29 cellular contexts compared by ENCODE assay signal in the genomic region with DNA sequence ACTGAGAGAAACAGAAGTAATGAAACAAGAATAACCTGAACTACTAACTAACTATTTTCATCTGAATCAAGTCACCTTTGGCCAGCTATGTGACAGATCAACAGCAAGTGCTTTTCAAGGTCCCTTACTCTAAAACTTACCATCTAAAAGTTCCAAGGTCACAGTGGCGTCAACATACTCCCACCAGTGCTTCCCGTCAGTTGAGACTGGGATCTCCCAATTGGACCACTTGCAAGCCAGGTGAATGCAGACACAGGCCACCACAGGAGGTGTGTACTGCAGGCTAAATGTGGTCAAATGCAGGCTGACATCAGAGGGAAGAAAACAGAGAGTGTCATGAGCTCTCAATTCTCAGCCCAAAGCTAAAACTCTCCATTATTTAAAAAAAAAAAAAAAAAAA.
"Had no signal": no experiment of that assay in that cellular context is flagged by ENCODE, and none has a peak within 500 bp of the region (broad histone marks: within the 10 kb centered on the region; RNA-seq: fewer than 3 reads in every experiment).

No MANE protein-coding gene starts in this region.

- H3K27ac ChIP-seq: heart right ventricle, hepatocyte, left ventricle myocardium inferior, neural progenitor cell, ovary, prostate gland, sigmoid colon, spleen, suprapubic skin, thoracic aorta, tibial artery, upper lobe of right lung had no signal

- FAIRE-seq: small intestine, urothelium cell line had no signal

- ATAC-seq: heart right ventricle; natural killer cell; right cardiac atrium; stimulated activated effector memory CD8-positive, alpha-beta T cell treated with anti-CD3 and anti-CD28 coated beads, Interleukin-12 subunit alpha, Interleukin-12 subunit beta, amount 100 ng/mL, for 72 hours; upper lobe of right lung had no signal

- H3K4me2 ChIP-seq: hepatocyte, neural progenitor cell had no signal

- DNase-seq: heart right ventricle; islet precursor cell; left ventricle myocardium inferior; mesendoderm; naive B cell; natural killer cell; nephron progenitor cell; occipital lobe; ovary; posterior cingulate gyrus; retina; right cardiac atrium; sigmoid colon; small intestine; spleen; stimulated activated CD4-positive, alpha-beta T cell treated with anti-CD3 and anti-CD28 coated beads, Interleukin-4, amount 100 ng/mL, for 24 hours; stimulated activated naive CD4-positive, alpha-beta T cell treated with Interleukin-2 at 50 U/mL for 16 hours; tibial artery; trophoblast cell; upper lobe of right lung had no signal

- H3K4me1 ChIP-seq: neural progenitor cell, prostate gland, suprapubic skin had no signal

- H3K9me3 ChIP-seq: heart right ventricle, left ventricle myocardium inferior, neutrophil, ovary, prostate gland, sigmoid colon, spleen, suprapubic skin, thoracic aorta, tibial artery, upper lobe of right lung had no signal

- H3K27me3 ChIP-seq: heart right ventricle, hepatocyte, neural progenitor cell, neutrophil, ovary, sigmoid colon, spleen, suprapubic skin, tibial artery, upper lobe of right lung had no signal

- H3K4me3 ChIP-seq: heart right ventricle, hepatocyte, left ventricle myocardium inferior, lung, neural progenitor cell, ovary, prostate gland, sigmoid colon, spleen, suprapubic skin, thoracic aorta, tibial artery, upper lobe of right lung had no signal

- H2AFZ ChIP-seq: hepatocyte, neural progenitor cell had no signal

- H3K36me3 ChIP-seq: ovary had no signal

- H3K9ac ChIP-seq: neural progenitor cell had no signal
